Comparison of ENCODE assay signal across 20 cellular contexts in the genomic region with DNA sequence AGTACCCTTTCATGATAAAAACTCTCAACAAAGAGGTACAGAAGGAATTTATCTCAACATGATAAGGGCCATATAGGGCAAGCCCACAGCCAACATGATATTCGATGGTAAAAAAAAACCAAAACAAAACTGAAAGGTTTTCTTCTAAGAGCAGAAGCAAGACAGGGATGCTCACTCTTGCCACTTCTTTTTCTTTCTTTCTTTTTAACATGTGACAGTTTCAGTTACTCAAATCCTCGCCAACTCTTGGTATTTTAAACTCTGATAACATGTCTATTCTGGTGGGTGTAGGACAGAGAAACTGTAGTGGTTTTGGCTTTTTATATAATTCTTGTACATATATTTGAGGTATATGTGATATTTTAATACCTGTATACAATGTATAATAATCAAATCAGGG.
"Had no signal": no experiment of that assay in that cellular context is flagged by ENCODE, and none has a peak within 500 bp of the region (broad histone marks: within the 10 kb centered on the region; RNA-seq: fewer than 3 reads in every experiment).

No MANE protein-coding gene starts in this region.

- H3K27ac Mint-ChIP-seq: activated naive CD4-positive, alpha-beta T cell treated with anti-CD3 and anti-CD28 coated beads, Interleukin-2, amount 50 U/mL, for 72 hours; dendritic cell treated with granulocyte-macrophage colony-stimulating factor and Interleukin-4, amounts not matched to agents 40 ng/mL and 50 ng/mL, for 4 days; memory B cell; natural killer cell treated with Interleukin-12 subunit alpha and Interleukin-12 subunit beta and Interleukin-15 and Interleukin-18, amount 100 ng/mL, for 72 hours; progenitor cell of endocrine pancreas; type B pancreatic cell had no signal

- H3K9me3 Mint-ChIP-seq: type B pancreatic cell had no signal

- FAIRE-seq: endometrium had no signal

- H3K4me1 Mint-ChIP-seq: memory B cell had no signal

- DNase-seq: activated CD4-positive, CD25-positive, alpha-beta regulatory T cell treated with anti-CD3 and anti-CD28 coated beads, Interleukin-2, amount 50 U/mL, for 72 hours; activated gamma-delta T cell treated with Interleukin-2 at 50 U/mL for 16 hours; activated T-cell treated with anti-CD3 and anti-CD28 coated beads, Interleukin-2, amount 50 U/mL, for 1 hour; brain microvascular endothelial cell; caudate nucleus; effector CD4-positive, alpha-beta T cell; heart right ventricle; islet precursor cell; left cardiac atrium; retina; stimulated activated CD4-positive, alpha-beta T cell treated with anti-CD3 and anti-CD28 coated beads, Interleukin-4, amount 100 ng/mL, for 1 hour; stimulated activated naive CD4-positive, alpha-beta T cell; WERI-Rb-1 had no signal

- H3K27me3 Mint-ChIP-seq: natural killer cell treated with Interleukin-12 subunit alpha and Interleukin-12 subunit beta and Interleukin-15 and Interleukin-18, amount 100 ng/mL, for 72 hours; progenitor cell of endocrine pancreas; type B pancreatic cell had no signal

- H3K4me3 Mint-ChIP-seq: dendritic cell treated with granulocyte-macrophage colony-stimulating factor and Interleukin-4, amounts not matched to agents 40 ng/mL and 50 ng/mL, for 4 days; memory B cell; natural killer cell treated with Interleukin-12 subunit alpha and Interleukin-12 subunit beta and Interleukin-15 and Interleukin-18, amount 100 ng/mL, for 72 hours; type B pancreatic cell had no signal

- H3K36me3 Mint-ChIP-seq: natural killer cell treated with Interleukin-12 subunit alpha and Interleukin-12 subunit beta and Interleukin-15 and Interleukin-18, amount 100 ng/mL, for 72 hours; type B pancreatic cell had no signal

- ATAC-seq: activated naive CD4-positive, alpha-beta T cell treated with anti-CD3 and anti-CD28 coated beads, Interleukin-2, amount 50 U/mL, for 72 hours; heart right ventricle; left cardiac atrium; natural killer cell treated with Interleukin-12 subunit alpha and Interleukin-12 subunit beta and Interleukin-15 and Interleukin-18, amount 100 ng/mL, for 72 hours had no signal
